ENCODE assay signal across 15 cellular contexts in genomic region chr1:85572574-85572973, GRCh38. TPM values are rescaled to one million over a fixed set of nuclear protein-coding genes. Genes with fewer than 3 reads are reported as not detected.
DNase-seq lines count a peak whose midpoint lies in the region; ATAC-seq, FAIRE-seq and TF ChIP-seq lines count a peak whose summit lies in the region.
"Had no signal": no experiment of that assay in that cellular context is flagged by ENCODE, and none has a peak within 500 bp of the region (broad histone marks: within the 10 kb centered on the region; RNA-seq: fewer than 3 reads in every experiment).

No MANE protein-coding gene starts in this region.

- H3K27ac ChIP-seq in PC-9, result peak overlapping the region; percentile 71
- peak overlapping the region; percentile 95 for H3K27ac ChIP-seq in keratinocyte (ENCODE audit: control insufficient read depth, insufficient read depth, low read length)
- H3K27ac ChIP-seq in aorta (ENCODE audit: low read depth in 1 of 2, low read length in 2 of 2), result peak overlapping the region; percentile 37 to 53
- H3K27ac ChIP-seq in prostate gland, result no peak overlapping the region
- H3K27ac ChIP-seq: BLaER1 treated with 17β-estradiol and CSF1 and Interleukin-3, amounts not matched to agents 10 nM and 100 nM had no signal

- H4K20me1 ChIP-seq in PC-9 (ENCODE audit: insufficient read depth), result no peaks in the 10 kb centered on the region
- no peaks in the 10 kb centered on the region for H4K20me1 ChIP-seq in keratinocyte (ENCODE audit: control insufficient read depth, extremely low read depth, insufficient read depth, low read length)
- H4K20me1 ChIP-seq: BLaER1 treated with 17β-estradiol and CSF1 and Interleukin-3, amounts not matched to agents 10 nM and 100 nM had no signal

- FAIRE-seq in bronchial epithelial cell (lab: Jason Lieb, UNC) (no peak), keratinocyte (lab: Jason Lieb, UNC) (no peak), GM12892 (lab: Jason Lieb, UNC) (no peak)

- CTCF ChIA-PET in PC-9 (lab: Charles Lee), result no interaction called here
- CTCF ChIA-PET in activated naive CD4-positive, alpha-beta T cell treated with anti-CD3 and anti-CD28 coated beads, Interleukin-2, amount 10 ng/mL, durations not matched to agents 7 days and 5 days (lab: Charles Lee), result no interaction called here

- H2AFZ ChIP-seq in PC-9 (no peak overlapping the region), keratinocyte (ENCODE audit: control insufficient read depth, low read length) (no peak overlapping the region)

- peaks cover 7% of the 10 kb centered on the region for H3K4me1 Mint-ChIP-seq in activated naive CD4-positive, alpha-beta T cell treated with anti-CD3 and anti-CD28 coated beads, Interleukin-2, amount 10 ng/mL, durations not matched to agents 7 days and 5 days

- no peaks in the 10 kb centered on the region for H3K9me1 ChIP-seq in keratinocyte (ENCODE audit: control insufficient read depth, extremely low read depth, insufficient read depth, low read length)

- no peaks in the 10 kb centered on the region for H3K36me3 Mint-ChIP-seq in activated naive CD4-positive, alpha-beta T cell treated with anti-CD3 and anti-CD28 coated beads, Interleukin-2, amount 10 ng/mL, durations not matched to agents 7 days and 5 days

- intact Hi-C loops in PC-9 (cut with micrococcal nuclease; ENCODE audit: unreplicated experiment) (loop anchor here (2.0 kb wide), 1 partner anchor 244 kb away; no protein-coding TSS in a partner anchor), aorta (cut with DNase I) (loop anchor here in 1 of 2 donors (5.0 kb wide), 1 partner anchor 70 kb away; no protein-coding TSS in a partner anchor), prostate gland (cut with DNase I) (no loop called here)

- dilution Hi-C loops in keratinocyte (cut with MboI; ENCODE audit: extremely low pct_ligation_motif_present, low sequenced_read_pairs), result no loop called here

- BruUV-seq in PC-9 (replicated peaks; lab: Mats Ljungman, UMichigan), result no TSS peak

- no peaks in the 10 kb centered on the region for H3K9me3 Mint-ChIP-seq in activated naive CD4-positive, alpha-beta T cell treated with anti-CD3 and anti-CD28 coated beads, Interleukin-2, amount 10 ng/mL, durations not matched to agents 7 days and 5 days

- no peak overlapping the region for H3K4me3 Mint-ChIP-seq in activated naive CD4-positive, alpha-beta T cell treated with anti-CD3 and anti-CD28 coated beads, Interleukin-2, amount 10 ng/mL, durations not matched to agents 7 days and 5 days

- peak overlapping the region; percentile 56 for H3K9ac ChIP-seq in keratinocyte (ENCODE audit: control insufficient read depth, extremely low read depth, insufficient read depth, low read length)
- H3K9ac ChIP-seq: BLaER1 treated with 17β-estradiol and CSF1 and Interleukin-3, amounts not matched to agents 10 nM and 100 nM had no signal

- no peak overlapping the region for H3K4me3 ChIP-seq in PC-9
- H3K4me3 ChIP-seq in bronchial epithelial cell (ENCODE audit: low read depth, low read length), result no peak overlapping the region
- peak overlapping the region in 2 of 3 experiments; percentile 26 to 56 for H3K4me3 ChIP-seq in keratinocyte (ENCODE audit: control insufficient read depth in 2 of 3, extremely low read depth in 1 of 3, insufficient read depth in 2 of 3, low read depth in 1 of 3, low read length in 3 of 3)
- no peak overlapping the region for H3K4me3 ChIP-seq in aorta (ENCODE audit: low read length in 2 of 2)
- no peak overlapping the region for H3K4me3 ChIP-seq in prostate gland
- H3K4me3 ChIP-seq: BLaER1 treated with 17β-estradiol and CSF1 and Interleukin-3, amounts not matched to agents 10 nM and 100 nM had no signal

- no peak for DNase-seq in PC-9
- DNase-seq in bronchial epithelial cell (ENCODE audit: low read depth), result peak; percentile 63
- DNase-seq in keratinocyte (ENCODE audit: low read depth, low spot score), result no peak
- DNase-seq in aorta, result no peak
- DNase-seq in GM12892 (ENCODE audit: insufficient read length), result no peak
- DNase-seq in prostate gland (ENCODE audit: low spot score), result no peak
- no peak for DNase-seq in activated naive CD4-positive, alpha-beta T cell treated with anti-CD3 and anti-CD28 coated beads, Interleukin-2, amount 10 ng/mL, durations not matched to agents 7 days and 5 days
- DNase-seq: GF-D8, MM.1S, NCI-H1105, NCI-H1694 treated with DMSO at 0.1 percent for 48 hours, NCI-H446, NCI-H748 treated with DMSO at 0.1 percent for 48 hours, SIG-M5 had no signal

- no peak for ATAC-seq in aorta (ENCODE audit: low FRiP score)

- peaks cover 65% of the 10 kb centered on the region for H3K4me1 ChIP-seq in PC-9 (replicated peaks; ENCODE audit: insufficient read depth)
- H3K4me1 ChIP-seq in keratinocyte (ENCODE audit: control insufficient read depth, extremely low read depth, insufficient read depth, low read length), result peaks cover 70% of the 10 kb centered on the region
- H3K4me1 ChIP-seq in aorta (ENCODE audit: control insufficient read depth in 1 of 2, insufficient read depth in 2 of 2, low read length in 2 of 2), result peaks cover 7 to 10% of the 10 kb centered on the region in 2 donors
- no peaks in the 10 kb centered on the region for H3K4me1 ChIP-seq in prostate gland (replicated peaks)
- H3K4me1 ChIP-seq: BLaER1 treated with 17β-estradiol and CSF1 and Interleukin-3, amounts not matched to agents 10 nM and 100 nM had no signal

- no peaks in the 10 kb centered on the region for H3K9me2 ChIP-seq in PC-9 (ENCODE audit: insufficient read depth)

- H3K4me2 ChIP-seq in PC-9 (peak overlapping the region; percentile 43), keratinocyte (ENCODE audit: control insufficient read depth, extremely low read depth, insufficient read depth, low read depth, low read length) (peak overlapping the region; percentile 90)
- H3K4me2 ChIP-seq: BLaER1 treated with 17β-estradiol and CSF1 and Interleukin-3, amounts not matched to agents 10 nM and 100 nM had no signal

- H3K27me3 ChIP-seq in PC-9 (ENCODE audit: insufficient read depth, low read depth), result no peaks in the 10 kb centered on the region
- no peaks in the 10 kb centered on the region for H3K27me3 ChIP-seq in bronchial epithelial cell (ENCODE audit: control insufficient read depth, insufficient read depth, low read length)
- H3K27me3 ChIP-seq in keratinocyte (ENCODE audit: control insufficient read depth, extremely low read depth, insufficient read depth, low read length), result no peaks in the 10 kb centered on the region
- H3K27me3 ChIP-seq in aorta (ENCODE audit: control insufficient read depth in 1 of 2, insufficient read depth in 2 of 2, low read length in 1 of 2), result no peaks in the 10 kb centered on the region
- H3K27me3 ChIP-seq in prostate gland (replicated peaks; ENCODE audit: insufficient read depth), result no peaks in the 10 kb centered on the region
- H3K27me3 ChIP-seq: BLaER1 treated with 17β-estradiol and CSF1 and Interleukin-3, amounts not matched to agents 10 nM and 100 nM had no signal

- H3K9me3 ChIP-seq in PC-9 (ENCODE audit: insufficient read depth, low read depth) (no peaks in the 10 kb centered on the region), keratinocyte (ENCODE audit: control insufficient read depth, low read depth, low read length) (no peaks in the 10 kb centered on the region), aorta (ENCODE audit: control insufficient read depth, low read length) (no peaks in the 10 kb centered on the region), prostate gland (no peaks in the 10 kb centered on the region)

- peaks cover 47% of the 10 kb centered on the region for H3F3A ChIP-seq in PC-9 (ENCODE audit: insufficient read depth, low read depth)

- H3K79me2 ChIP-seq in PC-9 (ENCODE audit: low read depth) (no peaks in the 10 kb centered on the region), keratinocyte (ENCODE audit: control insufficient read depth, insufficient read depth, low read length) (no peaks in the 10 kb centered on the region)

- H3K27me3 Mint-ChIP-seq in activated naive CD4-positive, alpha-beta T cell treated with anti-CD3 and anti-CD28 coated beads, Interleukin-2, amount 10 ng/mL, durations not matched to agents 7 days and 5 days, result peaks cover 63% of the 10 kb centered on the region

- no peak overlapping the region for H3K27ac Mint-ChIP-seq in activated naive CD4-positive, alpha-beta T cell treated with anti-CD3 and anti-CD28 coated beads, Interleukin-2, amount 10 ng/mL, durations not matched to agents 7 days and 5 days

- POLR2A ChIA-PET in PC-9 (lab: Charles Lee; ENCODE audit: unreplicated experiment), result interaction anchor here (0.6 to 0.7 kb wide), 3 partner anchors 11 to 175 kb away, joined by 4 to 10 read pairs (median 5); no protein-coding TSS in a partner anchor

- no peaks in the 10 kb centered on the region for H3K36me3 ChIP-seq in PC-9 (ENCODE audit: low read depth)
- H3K36me3 ChIP-seq in bronchial epithelial cell (ENCODE audit: control insufficient read depth, insufficient read depth, low read length), result no peaks in the 10 kb centered on the region
- no peaks in the 10 kb centered on the region for H3K36me3 ChIP-seq in keratinocyte (ENCODE audit: control insufficient read depth in 2 of 2, extremely low read depth in 1 of 2, insufficient read depth in 2 of 2, low read length in 2 of 2)
- H3K36me3 ChIP-seq in aorta (ENCODE audit: control insufficient read depth in 1 of 2, insufficient read depth in 2 of 2, low read length in 1 of 2), result peaks cover 0 to 1% of the 10 kb centered on the region in 2 donors
- no peaks in the 10 kb centered on the region for H3K36me3 ChIP-seq in prostate gland
- H3K36me3 ChIP-seq: BLaER1 treated with 17β-estradiol and CSF1 and Interleukin-3, amounts not matched to agents 10 nM and 100 nM had no signal

- TF ChIP-seq POLR2A in GM12892 (IDR thresholded peaks at IDR 0.05; ENCODE audit: low read depth, low read length) (no peak), prostate gland (IDR thresholded peaks at IDR 0.05) (no peak)

- 83 to 92% methylated on average over 2 of the region's 2 CpGs for WGBS in aorta, 2 donors
- 95% methylated on average over 2 of the region's 2 CpGs for WGBS in prostate gland

- no peak for TF ChIP-seq CTCF in PC-9 (conservative IDR thresholded peaks at IDR 0.05)
- no peak for TF ChIP-seq CTCF in bronchial epithelial cell (IDR thresholded peaks at IDR 0.05; ENCODE audit: insufficient read depth, low read length, severe bottlenecking)
- no peak for TF ChIP-seq CTCF in keratinocyte (optimal IDR thresholded peaks at IDR 0.05 in 1 of 3, IDR thresholded peaks at IDR 0.05 in 1 of 3, conservative IDR thresholded peaks at IDR 0.05 in 1 of 3; ENCODE audit: extremely low read depth in 1 of 3, insufficient read depth in 2 of 3, low read length in 3 of 3)
- no peak for TF ChIP-seq CTCF in prostate gland (IDR thresholded peaks at IDR 0.05)

RNA-seq across cellular contexts. Expression of gene CCN1, which starts 8.0 kb away (rescaled TPM):
- total RNA-seq in PC-9 (2021), result 75.6 and 92.8 TPM in 2 replicates
- total RNA-seq in bronchial epithelial cell, result 5.1 and 6.1 TPM in 2 replicates
- polyA plus RNA-seq in keratinocyte, result 77.2 to 238 TPM (median 95.2 TPM) in 3 replicates
- polyA plus RNA-seq in keratinocyte (2011; ENCODE audit: low read depth), result 58.9 TPM
- polyA plus RNA-seq in keratinocyte (2011; cell fraction: cytosol; rRNA removed), result 74.0 and 77.9 TPM in 2 replicates
- polyA plus RNA-seq in keratinocyte (2011; cell fraction: nucleus; rRNA removed), result 520 and 553 TPM in 2 replicates
- polyA plus RNA-seq in keratinocyte (2012; ENCODE audit: low replicate concordance), result 186 and 227 TPM in 2 replicates
- 54.3 to 160 TPM (median 85.0 TPM) in 3 replicates for polyA minus RNA-seq in keratinocyte
- polyA minus RNA-seq in keratinocyte (2011; cell fraction: cytosol; rRNA and poly(A)+ RNA removed), result 143 TPM
- 180 and 278 TPM in 2 replicates for polyA minus RNA-seq in keratinocyte (2011; cell fraction: nucleus; rRNA and poly(A)+ RNA removed)
- total RNA-seq in aorta, result 1,000 to 10,000 TPM in 1 of 2 donors, 100 to 1,000 TPM in 1; 354 to 2,327 TPM
- polyA plus RNA-seq in aorta, result 100 to 1,000 TPM in 1 of 2 donors, 10 to 100 TPM in 1; 56.5 to 949 TPM
- 0.11 TPM for polyA plus RNA-seq in GM12892 (2012; ENCODE audit: missing spikeins)
- total RNA-seq in prostate gland, result 10 to 100 TPM; 23.4 to 37.6 TPM

Comparison
In these comparisons a context has a peak if more than half of its experiments do, and no peak if none do; other contexts are left out.
1. H3K27ac ChIP-seq: peak in PC-9 (single experiment), keratinocyte (single experiment) and aorta (2 of 2); none in prostate gland (0 of 2).
2. H3K4me3 ChIP-seq: peak in keratinocyte (2 of 3); none in PC-9 (single experiment), bronchial epithelial cell (single experiment), aorta (0 of 2) and prostate gland (0 of 2).